ENCODE assay signal across 9 cellular contexts in genomic region chr16:2769675-2770056, GRCh38. TPM values are rescaled to one million over a fixed set of nuclear protein-coding genes. Genes with fewer than 3 reads are reported as not detected.
A peak's percentile ranks its signal among the peaks of the same experiment; 100 is the strongest.
DNase-seq lines count a peak whose midpoint lies in the region; ATAC-seq and TF ChIP-seq lines count a peak whose summit lies in the region.
"Had no signal": no experiment of that assay in that cellular context is flagged by ENCODE, and none has a peak within 500 bp of the region (broad histone marks: within the 10 kb centered on the region; RNA-seq: fewer than 3 reads in every experiment).

No MANE protein-coding gene starts in this region.

- no peak for TF ChIP-seq CTCF in GM23338 (conservative IDR thresholded peaks at IDR 0.05; ENCODE audit: low read depth in 2 of 2)
- no peak for TF ChIP-seq CTCF in neural crest cell (conservative IDR thresholded peaks at IDR 0.05)

- H4K20me1 ChIP-seq in GM23338 (replicated peaks; ENCODE audit: insufficient read depth), result peaks cover 18% of the 10 kb centered on the region

- peaks cover 45% of the 10 kb centered on the region for H3K79me2 ChIP-seq in GM23338 (replicated peaks; ENCODE audit: insufficient read depth)

- H3K9me3 Mint-ChIP-seq in GM23338, result peaks cover 20% of the 10 kb centered on the region; the same call in 2 of the 3 replicates
- H3K9me3 Mint-ChIP-seq in central memory CD8-positive, alpha-beta T cell, result no peaks in the 10 kb centered on the region
- H3K9me3 Mint-ChIP-seq in neural crest cell, result no peaks in the 10 kb centered on the region
- H3K9me3 Mint-ChIP-seq: naive thymus-derived CD8-positive, alpha-beta T cell had no signal

- ATAC-seq in GM23338 (no peak), HG03521 (IDR thresholded peaks at IDR 0.05; ENCODE audit: unreplicated experiment) (no peak), HG03520 (IDR thresholded peaks at IDR 0.05; ENCODE audit: unreplicated experiment) (no peak)
- no peak for ATAC-seq in central memory CD8-positive, alpha-beta T cell (replicated peaks; ENCODE audit: extremely low read depth, poor library complexity, severe bottlenecking)

- no peaks in the 10 kb centered on the region for H3K4me1 ChIP-seq in GM23338 (ENCODE audit: insufficient read depth)

- H3K4me1 Mint-ChIP-seq in GM23338, result peaks cover 37% of the 10 kb centered on the region
- H3K4me1 Mint-ChIP-seq in central memory CD8-positive, alpha-beta T cell, result peaks cover 40% of the 10 kb centered on the region
- peaks cover 10% of the 10 kb centered on the region for H3K4me1 Mint-ChIP-seq in neural crest cell

- H3K27ac Mint-ChIP-seq in GM23338, result peak overlapping the region; percentile 30
- H3K27ac Mint-ChIP-seq in central memory CD8-positive, alpha-beta T cell (ENCODE audit: low read depth), result peak overlapping the region; percentile 94
- H3K27ac Mint-ChIP-seq in neural crest cell (ENCODE audit: unreplicated experiment), result no peak overlapping the region

- no peak overlapping the region for H2AFZ ChIP-seq in GM23338
- H2AFZ ChIP-seq: PC-9 had no signal

- no peak overlapping the region for H3K4me3 ChIP-seq in GM23338
- H3K4me3 ChIP-seq: PC-9 had no signal

- no peaks in the 10 kb centered on the region for H3K27me3 ChIP-seq in GM23338 (ENCODE audit: insufficient read depth)

- H3K4me3 Mint-ChIP-seq in GM23338, result peak overlapping the region; percentile 4; the same call in 1 of the 3 replicates
- H3K4me3 Mint-ChIP-seq in central memory CD8-positive, alpha-beta T cell, result peak overlapping the region; percentile 50
- H3K4me3 Mint-ChIP-seq in neural crest cell, result peak overlapping the region; percentile 76

- no peak overlapping the region for H3K4me2 ChIP-seq in GM23338
- H3K4me2 ChIP-seq: PC-9 had no signal

- peaks cover 43% of the 10 kb centered on the region for H3K36me3 ChIP-seq in GM23338 (ENCODE audit: insufficient read depth)

- H3K36me3 Mint-ChIP-seq in GM23338 (ENCODE audit: low read depth) (peaks cover 99% of the 10 kb centered on the region), neural crest cell (ENCODE audit: low read depth) (peaks cover 44% of the 10 kb centered on the region)
- H3K36me3 Mint-ChIP-seq in central memory CD8-positive, alpha-beta T cell (ENCODE audit: insufficient read depth), result peaks cover 82% of the 10 kb centered on the region

- H3K27ac ChIP-seq in GM23338 (ENCODE audit: low read depth), result peak overlapping the region; percentile 66
- H3K27ac ChIP-seq: PC-9 had no signal

- peaks cover 66% of the 10 kb centered on the region for H3F3A ChIP-seq in GM23338 (replicated peaks; ENCODE audit: low read depth)

- DNase-seq in GM23338 (ENCODE audit: low spot score), result no peak
- no peak for DNase-seq in central memory CD8-positive, alpha-beta T cell (ENCODE audit: low spot score in 2 of 2)
- no peak for DNase-seq in neural crest cell (ENCODE audit: low read depth, low spot score)
- DNase-seq in SKM-1 (lab: John Stamatoyannopoulos, UW; ENCODE audit: unreplicated experiment), result no peak
- DNase-seq: naive thymus-derived CD8-positive, alpha-beta T cell; PC-9 had no signal

- H3K9me2 ChIP-seq in GM23338 (ENCODE audit: insufficient read depth), result peaks cover 10% of the 10 kb centered on the region

- peaks cover 55% of the 10 kb centered on the region for H3K27me3 Mint-ChIP-seq in GM23338 (ENCODE audit: insufficient read depth, low read depth, poor library complexity)
- no peaks in the 10 kb centered on the region for H3K27me3 Mint-ChIP-seq in central memory CD8-positive, alpha-beta T cell
- H3K27me3 Mint-ChIP-seq in neural crest cell (ENCODE audit: low read depth), result peaks cover 13% of the 10 kb centered on the region
- H3K27me3 Mint-ChIP-seq: naive thymus-derived CD8-positive, alpha-beta T cell had no signal

TF ChIP-seq in GM23338, 12 proteins besides CTCF, POLR2A, EP300 and RAD21 (continues in another document):
- TF ChIP-seq REST (IDR thresholded peaks at IDR 0.05; ENCODE audit: unreplicated experiment) (no peak), ZNF331 (CRISPR knock-in tag; IDR thresholded peaks at IDR 0.05; ENCODE audit: low read depth) (no peak), NANOG (IDR thresholded peaks at IDR 0.05; ENCODE audit: borderline replicate concordance) (no peak), ZNF114 (CRISPR knock-in tag; IDR thresholded peaks at IDR 0.05) (no peak), EZH2phosphoT487 (IDR thresholded peaks at IDR 0.05; ENCODE audit: unreplicated experiment) (no peak), POLR2AphosphoS5 (IDR thresholded peaks at IDR 0.05; ENCODE audit: low read depth) (no peak), CREB1 (CRISPR knock-in tag; IDR thresholded peaks at IDR 0.05; ENCODE audit: low read depth) (no peak)

RNA-seq across cellular contexts. Expression of gene ELOB, which starts 7.4 kb away (rescaled TPM):
- total RNA-seq in GM23338 (2014; rRNA removed; shearing (Covaris generic)), result 278 and 696 TPM in 2 replicates
- 756 and 851 TPM in 2 replicates for polyA plus RNA-seq in GM23338 (2016; fragmentation: Nextera tagmentation; extraction: Ambion mirVana)
- 249 and 261 TPM in 2 replicates for total RNA-seq in neural crest cell

RNA-seq across cellular contexts. Expression of gene SRRM2, which starts 17.2 kb away (rescaled TPM):
- 253 and 308 TPM in 2 replicates for total RNA-seq in GM23338 (2014; rRNA removed; shearing (Covaris generic))
- polyA plus RNA-seq in GM23338 (2016; fragmentation: Nextera tagmentation; extraction: Ambion mirVana), result 893 and 928 TPM in 2 replicates
- 779 and 803 TPM in 2 replicates for total RNA-seq in neural crest cell

RNA-seq across cellular contexts. Expression of gene PRSS33, which starts 17.7 kb away (rescaled TPM):
- 0.47 and 1.4 TPM in 2 replicates for total RNA-seq in GM23338 (2014; rRNA removed; shearing (Covaris generic))
- 0.24 TPM in 2 replicates for polyA plus RNA-seq in GM23338 (2016; fragmentation: Nextera tagmentation; extraction: Ambion mirVana)
- 0.23 and 0.39 TPM in 2 replicates for total RNA-seq in neural crest cell
- total RNA-seq: HT1080; naive thymus-derived CD8-positive, alpha-beta T cell had no signal

RNA-seq across cellular contexts. Expression of gene PRSS41, which starts 28.6 kb away (rescaled TPM):
- not detected in 2 replicates for total RNA-seq in GM23338 (2014; rRNA removed; shearing (Covaris generic))
- polyA plus RNA-seq in GM23338 (2016; fragmentation: Nextera tagmentation; extraction: Ambion mirVana), result not detected in 2 replicates
- total RNA-seq in neural crest cell, result not detected in 2 replicates
- total RNA-seq: HT1080; naive thymus-derived CD8-positive, alpha-beta T cell; PC-9 had no signal
- polyA plus RNA-seq: naive thymus-derived CD8-positive, alpha-beta T cell had no signal

RNA-seq across cellular contexts. Expression of gene PRSS21, which starts 47.4 kb away (rescaled TPM):
- 1.1 and 2.4 TPM in 2 replicates for total RNA-seq in GM23338 (2014; rRNA removed; shearing (Covaris generic))
- 3.1 and 4.0 TPM in 2 replicates for polyA plus RNA-seq in GM23338 (2016; fragmentation: Nextera tagmentation; extraction: Ambion mirVana)
- total RNA-seq in neural crest cell, result not detected in 2 replicates
- total RNA-seq: HT1080 had no signal

Comparison
In these comparisons a context has a peak if more than half of its experiments do, and no peak if none do; other contexts are left out.
1. H3K4me3 Mint-ChIP-seq: peak in every context shown above with its lines; median percentile 76 in neural crest cell; 50 in central memory CD8-positive, alpha-beta T cell; 4 in GM23338.